In the genomic region with DNA sequence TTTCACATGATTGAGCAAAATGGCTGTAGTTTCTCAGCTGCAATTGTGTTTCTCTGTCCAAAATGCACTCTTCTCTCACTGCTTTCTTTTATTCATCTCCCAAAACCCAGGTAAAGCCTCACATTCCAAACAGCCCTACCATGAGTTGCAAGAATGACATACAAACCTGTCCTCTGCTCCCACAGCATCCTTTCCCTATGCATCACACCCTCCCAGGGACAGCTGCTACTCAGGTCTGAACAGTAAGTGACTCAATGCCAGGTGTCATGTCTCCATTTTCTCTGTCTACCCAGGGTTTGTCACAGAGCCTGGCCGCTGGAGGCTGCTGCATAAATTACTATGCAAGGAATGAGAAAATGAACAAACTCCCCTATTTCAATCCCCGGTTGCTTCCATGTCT, we compare ENCODE assay signal across 26 cellular contexts.
"Had no signal": no experiment of that assay in that cellular context is flagged by ENCODE, and none has a peak within 500 bp of the region (broad histone marks: within the 10 kb centered on the region; RNA-seq: fewer than 3 reads in every experiment).

No MANE protein-coding gene starts in this region.

- H3K9ac ChIP-seq: KMS-11 had no signal

- H3K4me3 ChIP-seq: ascending aorta, body of pancreas had no signal

- H3K27ac ChIP-seq: ascending aorta, body of pancreas, KMS-11 had no signal

- H3K9me3 ChIP-seq: ascending aorta, body of pancreas had no signal

- H3K27me3 ChIP-seq: ascending aorta, body of pancreas had no signal

- ATAC-seq: activated naive CD4-positive, alpha-beta T cell treated with anti-CD3 and anti-CD28 coated beads, Interleukin-2, amount 50 U/mL, for 72 hours; activated naive CD8-positive, alpha-beta T cell treated with anti-CD3 and anti-CD28 coated beads, Interleukin-2, amount 50 U/mL, for 24 hours; activated T-cell treated with anti-CD3 and anti-CD28 coated beads, Interleukin-2, amount 50 U/mL, for 4 hours; body of pancreas; PC-3; T-cell had no signal

- H3K36me3 ChIP-seq: ascending aorta had no signal

- H3K4me2 ChIP-seq: KMS-11 had no signal

- DNase-seq: activated B cell treated with CpG ODN at 0.5 μM for 24 hours; activated CD4-positive, alpha-beta T cell treated with anti-CD3 and anti-CD28 coated beads for 1 hour; activated CD4-positive, alpha-beta T cell treated with anti-CD3 and anti-CD28 coated beads, Interleukin-2, amount 10 ng/mL, durations not matched to agents 24 days and 14 days; activated CD4-positive, alpha-beta T cell treated with anti-CD3 and anti-CD28 coated beads, Interleukin-2, amount 50 U/mL, for 48 hours; activated CD8-positive, alpha-beta memory T cell treated with anti-CD3 and anti-CD28 coated beads for 24 hours; activated effector memory CD4-positive, alpha-beta T cell treated with anti-CD3 and anti-CD28 coated beads, Interleukin-2, amount 50 U/mL, for 16 hours; activated naive CD4-positive, alpha-beta T cell treated with Interleukin-2 at 50 U/mL for 16 hours; activated naive CD8-positive, alpha-beta T cell treated with anti-CD3 and anti-CD28 coated beads, Interleukin-2, amount 50 U/mL, for 24 hours; activated T-cell treated with anti-CD3 and anti-CD28 coated beads, Interleukin-2, amount 50 U/mL, for 4 hours; amniotic stem cell; body of pancreas; MM.1S; NCI-H1105; NCI-H1436; NCI-H1930; NCI-H345; NCI-H510A; NCI-H526 treated with DMSO at 0.1 percent for 48 hours; PC-3; SHP77 treated with DMSO at 0.1 percent for 48 hours; T-cell; T-helper 2 cell; T1000 had no signal

- H3K4me1 ChIP-seq: ascending aorta, body of pancreas had no signal
